ENCODE assay signal across 24 cellular contexts in genomic region chr15:52199271-52199670, GRCh38.
"Had no signal": no experiment of that assay in that cellular context is flagged by ENCODE, and none has a peak within 500 bp of the region (broad histone marks: within the 10 kb centered on the region; RNA-seq: fewer than 3 reads in every experiment).

No MANE protein-coding gene starts in this region.

- DNase-seq: hippocampal formation; kidney; left colon; left lung; lower lobe of right lung; mammary epithelial cell; mesenchymal stem cell; naive thymus-derived CD4-positive, alpha-beta T cell; ovary; right lobe of liver; stimulated activated CD4-positive, alpha-beta T cell treated with anti-CD3 and anti-CD28 coated beads, Interleukin-12 subunit alpha, Interleukin-12 subunit beta, amount 100 ng/mL, for 4 hours; stimulated activated CD4-positive, alpha-beta T cell treated with anti-CD3 and anti-CD28 coated beads, Interleukin-15, amount 100 ng/mL, for 24 hours; stimulated activated CD4-positive, alpha-beta T cell treated with anti-CD3 and anti-CD28 coated beads, Interleukin-2, amount 100 ng/mL, for 24 hours; stimulated activated CD4-positive, alpha-beta T cell treated with anti-CD3 and anti-CD28 coated beads, Interleukin-4, amount 100 ng/mL, for 1 hour; stimulated activated naive B cell treated with anti-CD40 and anti-IgM and Interleukin-4, amounts not matched to agents 10 μg/mL and 1 μg/mL and 100 μg/mL, for 72 hours; stimulated activated naive CD8-positive, alpha-beta T cell treated with anti-CD3 and anti-CD28 coated beads, Interleukin-15, Interleukin-2, amounts not matched to agents 100 U/mL and 50 U/mL, for 24 hours; stomach; testis; thyroid gland; transverse colon; upper lobe of left lung had no signal

- H3K4me3 ChIP-seq: left lung, lower lobe of right lung, ovary, right atrium auricular region, right lobe of liver, skin epidermis, stomach, testis, thyroid gland, transverse colon, upper lobe of left lung, vagina had no signal
